In genomic region chr6:139881728-139882211, GRCh38 we compare ENCODE assay signal across 8 cellular contexts.
DNase-seq lines count a peak whose midpoint lies in the region; FAIRE-seq and TF ChIP-seq lines count a peak whose summit lies in the region.

No MANE protein-coding gene starts in this region.

- H3K4me3 ChIP-seq in ACC112 (ENCODE audit: low read depth, low read length) (0 out of 2 replicates have a peak overlapping the region, but pooled peaks have one; percentile 18), H7 (ENCODE audit: insufficient read depth, low read depth, low read length) (no peak overlapping the region), KMS-11 (IDR thresholded peaks at IDR 0.05; ENCODE audit: insufficient read depth, low read depth, low read length) (no peak overlapping the region), SK-N-SH (ENCODE audit: low read depth in 2 of 2, low read length in 1 of 2) (peak overlapping the region in 1 of 2 experiments; percentile 28; a peak in 2 of 4 replicates), neuron (ENCODE audit: low read length) (peak overlapping the region; percentile 40)

- peak; percentile 92 for FAIRE-seq in G401.6 (lab: Jason Lieb, UNC)

- H3K36me3 ChIP-seq in ACC112 (ENCODE audit: insufficient read depth, low read length), result no peaks in the 10 kb centered on the region
- H3K36me3 ChIP-seq in H7 (replicated peaks; ENCODE audit: control insufficient read depth, insufficient read depth, low read length), result no peaks in the 10 kb centered on the region
- H3K36me3 ChIP-seq in KMS-11 (ENCODE audit: insufficient read depth), result no peaks in the 10 kb centered on the region
- H3K36me3 ChIP-seq in SK-N-SH (replicated peaks in 1 of 2; ENCODE audit: control insufficient read depth in 1 of 2, insufficient read depth in 2 of 2, low read length in 1 of 2), result no peaks in the 10 kb centered on the region
- H3K36me3 ChIP-seq in neuron (ENCODE audit: insufficient read depth, low read length), result no peaks in the 10 kb centered on the region

- peaks cover 24% of the 10 kb centered on the region for H3K4me1 ChIP-seq in ACC112 (ENCODE audit: control insufficient read depth, insufficient read depth, low read length, unreplicated experiment)
- H3K4me1 ChIP-seq in KMS-11 (ENCODE audit: low read depth, poor library complexity, severe bottlenecking), result peaks cover 22% of the 10 kb centered on the region
- peaks cover 0 to 37% of the 10 kb centered on the region in 2 experiments; a peak in 3 of 4 replicates for H3K4me1 ChIP-seq in SK-N-SH (ENCODE audit: control insufficient read depth in 1 of 2, insufficient read depth in 2 of 2, low read depth in 1 of 2, low read length in 1 of 2)
- H3K4me1 ChIP-seq in neuron (ENCODE audit: insufficient read depth, low read length), result peaks cover 43% of the 10 kb centered on the region

- H3K9me3 ChIP-seq in SK-N-SH, result no peaks in the 10 kb centered on the region
- H3K9me3 ChIP-seq in neuron (ENCODE audit: low read length), result peaks cover 2% of the 10 kb centered on the region

- 92% methylated on average over 2 of the region's 2 CpGs for WGBS in SK-N-SH (ENCODE audit: low lambda C conversion rate)

- H3K79me2 ChIP-seq in ACC112 (ENCODE audit: control insufficient read depth, insufficient read depth, low read length, unreplicated experiment) (no peaks in the 10 kb centered on the region), KMS-11 (ENCODE audit: insufficient read depth, low read depth) (no peaks in the 10 kb centered on the region), SK-N-SH (ENCODE audit: insufficient read depth) (no peaks in the 10 kb centered on the region)

- peaks cover 24% of the 10 kb centered on the region for H3F3A ChIP-seq in SK-N-SH (replicated peaks; ENCODE audit: insufficient read depth)

- H4K20me1 ChIP-seq in KMS-11 (ENCODE audit: insufficient read depth) (no peaks in the 10 kb centered on the region), SK-N-SH (ENCODE audit: insufficient read depth) (no peaks in the 10 kb centered on the region)

- peak; percentile 77 for TF ChIP-seq CTCF in KMS-11 (conservative IDR thresholded peaks at IDR 0.05; ENCODE audit: low read depth, low read length)
- TF ChIP-seq CTCF in SK-N-SH (IDR thresholded peaks at IDR 0.05), result peak; percentile 59

- H3K9ac ChIP-seq in KMS-11 (peak overlapping the region; percentile 29; the same call in 1 of the 2 replicates), SK-N-SH (no peak overlapping the region)

- CTCF ChIA-PET in SK-N-SH (lab: Yijun Ruan, JAX), result interaction anchor here (0.6 to 2.0 kb wide), 17 partner anchors 9 to 559 kb away, joined by 3 to 14 read pairs (median 4); no protein-coding TSS in a partner anchor

- TF ChIP-seq EP300 in SK-N-SH (IDR thresholded peaks at IDR 0.05; ENCODE audit: borderline replicate concordance in 1 of 2, low read depth in 1 of 2, low read length in 1 of 2), result no peak

- H2AFZ ChIP-seq in ACC112 (ENCODE audit: low read length, unreplicated experiment) (peak overlapping the region; percentile 27), KMS-11 (ENCODE audit: low read depth) (peak overlapping the region; percentile 58), SK-N-SH (ENCODE audit: low read depth) (peak overlapping the region; percentile 38; the same call in 1 of the 2 replicates), neuron (ENCODE audit: low read depth, low read length) (peak overlapping the region; percentile 12)

- DNase-seq in H7 (peak; percentile 40), SK-N-SH (peak; percentile 51), fibroblast of peridontal ligament (ENCODE audit: extremely low read depth) (peak; percentile 57)
- no peak for DNase-seq in activated naive CD4-positive, alpha-beta T cell (lab: John Stamatoyannopoulos, UW)

- H3K27me3 ChIP-seq in ACC112 (ENCODE audit: insufficient read depth, low read length) (no peaks in the 10 kb centered on the region), H7 (ENCODE audit: control insufficient read depth, insufficient read depth, low read length) (no peaks in the 10 kb centered on the region), KMS-11 (ENCODE audit: insufficient read depth, low read depth) (no peaks in the 10 kb centered on the region), SK-N-SH (ENCODE audit: insufficient read depth) (no peaks in the 10 kb centered on the region), neuron (ENCODE audit: insufficient read depth, low read length) (no peaks in the 10 kb centered on the region)

- H3K27ac ChIP-seq in ACC112 (ENCODE audit: low read depth, low read length) (peak overlapping the region; percentile 61), KMS-11 (peak overlapping the region; percentile 18; the same call in 1 of the 2 replicates), SK-N-SH (ENCODE audit: low read depth in 2 of 2, low read length in 1 of 2) (peak overlapping the region; percentile 70 to 73; a peak in 3 of 4 replicates)

- TF ChIP-seq RAD21 in SK-N-SH (IDR thresholded peaks at IDR 0.05; ENCODE audit: low read length), result peak; percentile 75

- H3K4me2 ChIP-seq in KMS-11, result peak overlapping the region; percentile 40; the same call in 1 of the 2 replicates
- H3K4me2 ChIP-seq in SK-N-SH, result peak overlapping the region; percentile 71; the same call in 1 of the 2 replicates

- H3K9me2 ChIP-seq in SK-N-SH, result no peaks in the 10 kb centered on the region

- POLR2A ChIA-PET in SK-N-SH (lab: Yijun Ruan, JAX), result no interaction called here

TF ChIP-seq in SK-N-SH, 30 proteins besides CTCF, POLR2A, EP300 and RAD21:
- TF ChIP-seq SMC3 (IDR thresholded peaks at IDR 0.05; ENCODE audit: low read depth, low read length) (peak; percentile 64), TCF12 (IDR thresholded peaks at IDR 0.05) (no peak)

Comparison
In these comparisons a context has a peak if more than half of its experiments do, and no peak if none do; other contexts are left out.
1. H3K27ac ChIP-seq: peak in every context shown above with its lines; median percentile 72 in SK-N-SH; 61 in ACC112; 18 in KMS-11.
2. H3K4me3 ChIP-seq: peak in ACC112 (single experiment) and neuron (single experiment); none in H7 (single experiment) and KMS-11 (single experiment).
3. DNase-seq: peak in H7 (single experiment), SK-N-SH (single experiment) and fibroblast of peridontal ligament (single experiment); none in activated naive CD4-positive, alpha-beta T cell (0 of 4).
4. Peak in every context shown above with its lines, with median percentiles within 50 percentile points of each other: H2AFZ ChIP-seq.